ENCODE assay signal across 35 cellular contexts in genomic region chr12:22372277-22372837, GRCh38.
"Had no signal": no experiment of that assay in that cellular context is flagged by ENCODE, and none has a peak within 500 bp of the region (broad histone marks: within the 10 kb centered on the region; RNA-seq: fewer than 3 reads in every experiment).

No MANE protein-coding gene starts in this region.

- H3K27me3 ChIP-seq: adrenal gland, body of pancreas, esophagus muscularis mucosa, foreskin keratinocyte, gastrocnemius medialis, heart right ventricle, hepatocyte had no signal

- H3K36me3 Mint-ChIP-seq: activated CD8-positive, alpha-beta memory T cell treated with anti-CD3 and anti-CD28 coated beads, Interleukin-2, amount 10 ng/mL, durations not matched to agents 7 days and 5 days had no signal

- ATAC-seq: activated CD4-positive, alpha-beta T cell treated with anti-CD3 and anti-CD28 coated beads for 36 hours; activated CD4-positive, CD25-positive, alpha-beta regulatory T cell treated with anti-CD3 and anti-CD28 coated beads, Interleukin-2, amount 50 U/mL, for 24 hours; activated CD8-positive, alpha-beta memory T cell treated with anti-CD3 and anti-CD28 coated beads, Interleukin-2, amount 10 ng/mL, durations not matched to agents 7 days and 5 days; activated CD8-positive, alpha-beta T cell treated with anti-CD3 and anti-CD28 coated beads, Interleukin-2, amount 10 ng/mL, durations not matched to agents 7 days and 5 days; activated naive CD8-positive, alpha-beta T cell treated with anti-CD3 and anti-CD28 coated beads, Interleukin-2, amount 50 U/mL, for 24 hours; body of pancreas; effector memory CD8-positive, alpha-beta T cell; foreskin keratinocyte; gastrocnemius medialis; heart right ventricle had no signal

- H3K4me1 Mint-ChIP-seq: activated CD4-positive, alpha-beta T cell treated with anti-CD3 and anti-CD28 coated beads, Interleukin-2, amount 10 ng/mL, durations not matched to agents 24 days and 14 days; activated CD8-positive, alpha-beta memory T cell treated with anti-CD3 and anti-CD28 coated beads, Interleukin-2, amount 10 ng/mL, durations not matched to agents 7 days and 5 days had no signal

- H3K4me3 Mint-ChIP-seq: activated B cell treated with CpG ODN at 0.5 μM for 24 hours; activated CD4-positive, alpha-beta memory T cell treated with anti-CD3 and anti-CD28 coated beads for 36 hours; activated CD4-positive, alpha-beta T cell treated with anti-CD3 and anti-CD28 coated beads for 36 hours; activated CD4-positive, alpha-beta T cell treated with anti-CD3 and anti-CD28 coated beads, Interleukin-2, amount 10 ng/mL, durations not matched to agents 24 days and 14 days; activated CD8-positive, alpha-beta memory T cell treated with anti-CD3 and anti-CD28 coated beads, Interleukin-2, amount 10 ng/mL, durations not matched to agents 7 days and 5 days; activated CD8-positive, alpha-beta T cell treated with anti-CD3 and anti-CD28 coated beads, Interleukin-2, amount 10 ng/mL, durations not matched to agents 7 days and 5 days; activated naive CD4-positive, alpha-beta T cell treated with anti-CD3 and anti-CD28 coated beads for 36 hours; activated naive CD4-positive, alpha-beta T cell treated with anti-CD3 and anti-CD28 coated beads, Interleukin-2, amount 50 U/mL, for 24 hours; activated naive CD8-positive, alpha-beta T cell treated with anti-CD3 and anti-CD28 coated beads for 36 hours; activated naive CD8-positive, alpha-beta T cell treated with anti-CD3 and anti-CD28 coated beads, Interleukin-2, amount 50 U/mL, for 24 hours; activated T-helper 1 cell treated with anti-CD3 and anti-CD28 coated beads, Interleukin-12 subunit alpha, Interleukin-12 subunit beta, Interleukin-2, Interleukin-4 antibody, amounts not matched to agents 30 ng/mL and 10 ng/mL and 1 ng/mL, durations not matched to agents 14 hours and 24 hours and 36 hours; effector memory CD8-positive, alpha-beta T cell; T-helper 2 cell treated with Interferon-gamma antibody and Interleukin-4, amounts not matched to agents 5 μg/mL and 100 μg/mL, for 36 hours had no signal

- H3K27ac Mint-ChIP-seq: activated B cell treated with CpG ODN at 0.5 μM for 24 hours; activated CD4-positive, alpha-beta memory T cell treated with anti-CD3 and anti-CD28 coated beads for 36 hours; activated CD4-positive, alpha-beta T cell treated with anti-CD3 and anti-CD28 coated beads for 36 hours; activated CD4-positive, alpha-beta T cell treated with anti-CD3 and anti-CD28 coated beads, Interleukin-2, amount 10 ng/mL, durations not matched to agents 24 days and 14 days; activated CD8-positive, alpha-beta memory T cell treated with anti-CD3 and anti-CD28 coated beads, Interleukin-2, amount 10 ng/mL, durations not matched to agents 7 days and 5 days; activated CD8-positive, alpha-beta T cell treated with anti-CD3 and anti-CD28 coated beads, Interleukin-2, amount 10 ng/mL, durations not matched to agents 7 days and 5 days; activated naive CD4-positive, alpha-beta T cell treated with anti-CD3 and anti-CD28 coated beads for 36 hours; activated naive CD8-positive, alpha-beta T cell treated with anti-CD3 and anti-CD28 coated beads for 36 hours; activated naive CD8-positive, alpha-beta T cell treated with anti-CD3 and anti-CD28 coated beads, Interleukin-2, amount 50 U/mL, for 24 hours; activated T-helper 1 cell treated with anti-CD3 and anti-CD28 coated beads, Interleukin-12 subunit alpha, Interleukin-12 subunit beta, Interleukin-2, Interleukin-4 antibody, amounts not matched to agents 30 ng/mL and 10 ng/mL and 1 ng/mL, durations not matched to agents 14 hours and 24 hours and 36 hours; activated T-helper 2 cell treated with anti-CD3 and anti-CD28 coated beads, Interferon-gamma antibody, Interleukin-2, Interleukin-4, amounts not matched to agents 10 μg/mL and 5 μg/mL and 100 μg/mL, durations not matched to agents 14 hours and 24 hours and 36 hours; effector memory CD8-positive, alpha-beta T cell; T-helper 2 cell treated with Interferon-gamma antibody and Interleukin-4, amounts not matched to agents 5 μg/mL and 100 μg/mL, for 36 hours had no signal

- H3K27me3 Mint-ChIP-seq: activated B cell treated with CpG ODN at 0.5 μM for 24 hours; activated CD4-positive, alpha-beta memory T cell treated with anti-CD3 and anti-CD28 coated beads for 36 hours; activated CD4-positive, alpha-beta T cell treated with anti-CD3 and anti-CD28 coated beads for 36 hours; activated CD4-positive, alpha-beta T cell treated with anti-CD3 and anti-CD28 coated beads, Interleukin-2, amount 10 ng/mL, durations not matched to agents 24 days and 14 days; activated CD8-positive, alpha-beta memory T cell treated with anti-CD3 and anti-CD28 coated beads, Interleukin-2, amount 10 ng/mL, durations not matched to agents 7 days and 5 days; activated naive CD4-positive, alpha-beta T cell treated with anti-CD3 and anti-CD28 coated beads, Interleukin-2, amount 50 U/mL, for 24 hours; activated naive CD8-positive, alpha-beta T cell treated with anti-CD3 and anti-CD28 coated beads for 36 hours; activated naive CD8-positive, alpha-beta T cell treated with anti-CD3 and anti-CD28 coated beads, Interleukin-2, amount 50 U/mL, for 24 hours; effector memory CD8-positive, alpha-beta T cell had no signal

- H2AFZ ChIP-seq: hepatocyte had no signal

- H3K79me2 ChIP-seq: hepatocyte had no signal

- H3K27ac ChIP-seq: adrenal gland, body of pancreas, esophagus muscularis mucosa, foreskin keratinocyte, gastrocnemius medialis, heart right ventricle, hepatocyte, WERI-Rb-1 had no signal

- H3K4me1 ChIP-seq: adrenal gland, body of pancreas, foreskin keratinocyte, gastrocnemius medialis had no signal

- H3K9me3 Mint-ChIP-seq: activated naive CD8-positive, alpha-beta T cell treated with anti-CD3 and anti-CD28 coated beads, Interleukin-2, amount 50 U/mL, for 24 hours had no signal

- DNase-seq: activated B cell treated with CpG ODN at 0.5 μM for 24 hours; activated CD4-positive, alpha-beta memory T cell treated with anti-CD3 and anti-CD28 coated beads for 36 hours; activated CD4-positive, alpha-beta T cell treated with anti-CD3 and anti-CD28 coated beads for 36 hours; activated CD4-positive, alpha-beta T cell treated with anti-CD3 and anti-CD28 coated beads, Interleukin-2, amount 10 ng/mL, durations not matched to agents 24 days and 14 days; activated CD8-positive, alpha-beta memory T cell treated with anti-CD3 and anti-CD28 coated beads, Interleukin-2, amount 10 ng/mL, durations not matched to agents 7 days and 5 days; activated CD8-positive, alpha-beta memory T cell treated with anti-CD3 and anti-CD28 coated beads, Interleukin-2, amount 50 U/mL, for 4 hours; activated CD8-positive, alpha-beta T cell treated with anti-CD3 and anti-CD28 coated beads, Interleukin-2, amount 10 ng/mL, durations not matched to agents 7 days and 5 days; activated effector memory CD4-positive, alpha-beta T cell treated with anti-CD3 and anti-CD28 coated beads, Interleukin-2, amount 50 U/mL, for 16 hours; activated naive CD4-positive, alpha-beta T cell treated with anti-CD3 and anti-CD28 coated beads for 36 hours; activated naive CD8-positive, alpha-beta T cell treated with anti-CD3 and anti-CD28 coated beads for 36 hours; activated naive CD8-positive, alpha-beta T cell treated with anti-CD3 and anti-CD28 coated beads, Interleukin-2, amount 50 U/mL, for 24 hours; activated T-cell treated with anti-CD3 and anti-CD28 coated beads, Interleukin-2, amount 50 U/mL, for 1 hour; activated T-cell treated with anti-CD3 and anti-CD28 coated beads, Interleukin-2, amount 50 U/mL, for 48 hours; adrenal gland; amygdala; aorta; body of pancreas; caudate nucleus; cortex of kidney; dermis blood vessel endothelial cell; effector CD4-positive, alpha-beta T cell; effector memory CD8-positive, alpha-beta T cell; erythroblast; foreskin keratinocyte; gastrocnemius medialis; heart right ventricle; T1000; WERI-Rb-1 had no signal

- H3K4me2 ChIP-seq: hepatocyte had no signal

- H3K4me3 ChIP-seq: adrenal gland, body of pancreas, esophagus muscularis mucosa, gastrocnemius medialis, heart right ventricle, hepatocyte had no signal

- H3K36me3 ChIP-seq: adrenal gland, esophagus muscularis mucosa, gastrocnemius medialis, heart right ventricle, WERI-Rb-1 had no signal
